ENCODE assay signal across 8 cellular contexts in genomic region chr5:132495672-132496630, GRCh38. TPM values are rescaled to one million over a fixed set of nuclear protein-coding genes. Genes with fewer than 3 reads are reported as not detected.
DNase-seq lines count a peak whose midpoint lies in the region; ATAC-seq and TF ChIP-seq lines count a peak whose summit lies in the region.

No MANE protein-coding gene starts in this region.

- H3K4me1 ChIP-seq in CD8-positive, alpha-beta T cell (ENCODE audit: insufficient read depth, low read length) = peaks cover 71% of the 10 kb centered on the region

- no peak for TF ChIP-seq CTCF in CD8-positive, alpha-beta T cell (IDR thresholded peaks at IDR 0.05)
- TF ChIP-seq CTCF in endothelial cell (IDR thresholded peaks at IDR 0.05; ENCODE audit: unreplicated experiment) (no peak), mesothelial cell of epicardium (IDR thresholded peaks at IDR 0.05; ENCODE audit: unreplicated experiment) (no peak)

- no peaks in the 10 kb centered on the region for H3K9me3 Mint-ChIP-seq in CD8-positive, alpha-beta T cell
- no peaks in the 10 kb centered on the region for H3K9me3 Mint-ChIP-seq in endothelial cell (ENCODE audit: unreplicated experiment)
- no peaks in the 10 kb centered on the region for H3K9me3 Mint-ChIP-seq in mesothelial cell of epicardium

- ATAC-seq in CD8-positive, alpha-beta T cell = peak; percentile 69
- peak; percentile 18 for ATAC-seq in GM19468 (IDR thresholded peaks at IDR 0.05; ENCODE audit: extremely low read depth, unreplicated experiment)

- no peaks in the 10 kb centered on the region for H3K36me3 ChIP-seq in CD8-positive, alpha-beta T cell (ENCODE audit: insufficient read depth, low read length)

- no peaks in the 10 kb centered on the region for H3K27me3 ChIP-seq in CD8-positive, alpha-beta T cell (ENCODE audit: insufficient read depth, low read length)

- peaks cover 2% of the 10 kb centered on the region for H3K36me3 Mint-ChIP-seq in CD8-positive, alpha-beta T cell
- H3K36me3 Mint-ChIP-seq in endothelial cell (ENCODE audit: low read depth, unreplicated experiment) (no peaks in the 10 kb centered on the region), mesothelial cell of epicardium (no peaks in the 10 kb centered on the region)

- peak overlapping the region; percentile 68 for H3K27ac ChIP-seq in CD8-positive, alpha-beta T cell (ENCODE audit: low read depth, low read length)

- peak overlapping the region; percentile 94 for H3K27ac Mint-ChIP-seq in CD8-positive, alpha-beta T cell
- H3K27ac Mint-ChIP-seq in endothelial cell (ENCODE audit: unreplicated experiment) = no peak overlapping the region
- H3K27ac Mint-ChIP-seq in mesothelial cell of epicardium = peak overlapping the region; percentile 96

- H3K4me3 Mint-ChIP-seq in CD8-positive, alpha-beta T cell = peak overlapping the region; percentile 97
- H3K4me3 Mint-ChIP-seq in endothelial cell (ENCODE audit: unreplicated experiment) (peak overlapping the region; percentile 91), mesothelial cell of epicardium (peak overlapping the region; percentile 83)

- H3K27me3 Mint-ChIP-seq in CD8-positive, alpha-beta T cell (ENCODE audit: low read depth) = no peaks in the 10 kb centered on the region
- peaks cover 2% of the 10 kb centered on the region for H3K27me3 Mint-ChIP-seq in endothelial cell (ENCODE audit: unreplicated experiment)
- no peaks in the 10 kb centered on the region for H3K27me3 Mint-ChIP-seq in mesothelial cell of epicardium (ENCODE audit: low read depth)

- intact Hi-C loops in CD8-positive, alpha-beta T cell (cut with DNase I, micrococcal nuclease) = loop anchor here (1.0 to 10.0 kb wide), 6 partner anchors 39 to 861 kb away; partner anchors contain the start of genes RAD50 (in 1 of the 2), RAPGEF6 (in 1 of the 2) and SLC22A4 (in 1 of the 2)

- peaks cover 71% of the 10 kb centered on the region for H3K4me1 Mint-ChIP-seq in CD8-positive, alpha-beta T cell (ENCODE audit: low read depth)
- H3K4me1 Mint-ChIP-seq in endothelial cell (ENCODE audit: unreplicated experiment) (no peaks in the 10 kb centered on the region), mesothelial cell of epicardium (peaks cover 26% of the 10 kb centered on the region)

- peak; percentile 68 to 92 (median 83) for DNase-seq in CD8-positive, alpha-beta T cell
- DNase-seq in HT1080 (ENCODE audit: low read depth) (peak; percentile 86), NOMO-1 treated with dmso at 0.1 percent for 144 hours (lab: John Stamatoyannopoulos, UW; ENCODE audit: unreplicated experiment) (peak; percentile 97), endothelial cell (ENCODE audit: low spot score) (peak; percentile 43), mesothelial cell of epicardium (ENCODE audit: low spot score in 2 of 2, unreplicated experiment in 2 of 2) (peak; percentile 53 to 78)
- DNase-seq in activated CD8-positive, alpha-beta memory T cell treated with anti-CD3 and anti-CD28 coated beads, Interleukin-2, amount 50 U/mL, for 4 hours = peak; percentile 84
- DNase-seq in stimulated activated CD8-positive, alpha-beta memory T cell treated with anti-CD3 and anti-CD28 coated beads, Interleukin-2, amount 100 ng/mL, for 1 hour (ENCODE audit: low read depth in 2 of 2) = peak; percentile 58 to 73

- peak overlapping the region; percentile 67 for H3K4me3 ChIP-seq in CD8-positive, alpha-beta T cell (ENCODE audit: low read depth, low read length)

- CTCF ChIA-PET in CD8-positive, alpha-beta T cell (lab: Charles Lee) = interaction anchor here (0.9 to 12.7 kb wide), 17 partner anchors 9 to 126 kb away, joined by 3 to 425 read pairs (median 4); partner anchors contain the start of gene SLC22A5

- POLR2A ChIA-PET in CD8-positive, alpha-beta T cell (lab: Charles Lee) = interaction anchor here (0.6 to 4.2 kb wide), 31 partner anchors 9 to 202 kb away, joined by 3 to 65 read pairs (median 5); partner anchors contain the start of genes SLC22A4 and SLC22A5

- H3K9me3 ChIP-seq in CD8-positive, alpha-beta T cell (ENCODE audit: low read length) = no peaks in the 10 kb centered on the region

RNA-seq across cellular contexts. Expression of gene IRF1, which starts 5.4 kb away (rescaled TPM):
- 1,000 to 10,000 TPM; 1,214 to 1,250 TPM for total RNA-seq in CD8-positive, alpha-beta T cell
- 6.3 and 13.6 TPM in 2 replicates for total RNA-seq in HT1080 (2014; rRNA removed; shearing (Covaris generic))
- 15.1 and 18.1 TPM in 2 replicates for polyA plus RNA-seq in HT1080 (2015; cell fraction: cytosol; rRNA removed)
- polyA plus RNA-seq in HT1080 (2015; cell fraction: nucleus; rRNA removed) = 32.5 and 34.2 TPM in 2 replicates
- 7.1 TPM for total RNA-seq in endothelial cell (ENCODE audit: unreplicated experiment)
- 33.1 to 35.6 TPM (median 33.3 TPM) in 3 replicates for total RNA-seq in mesothelial cell of epicardium

RNA-seq across cellular contexts. Expression of gene IL5, which starts 47.4 kb away (rescaled TPM):
- not detected for total RNA-seq in CD8-positive, alpha-beta T cell
- not detected in 2 replicates for total RNA-seq in HT1080 (2014; rRNA removed; shearing (Covaris generic))
- polyA plus RNA-seq in HT1080 (2015; cell fraction: cytosol; rRNA removed) = not detected in 2 replicates
- not detected in 2 replicates for polyA plus RNA-seq in HT1080 (2015; cell fraction: nucleus; rRNA removed)
- total RNA-seq in endothelial cell (ENCODE audit: unreplicated experiment) = not detected
- not detected in 3 replicates for total RNA-seq in mesothelial cell of epicardium

Comparison
In these comparisons a context has a peak if more than half of its experiments do, and no peak if none do; other contexts are left out.
1. Peak in every context shown above with its lines: DNase-seq, ATAC-seq, H3K4me3 ChIP-seq and H3K27ac ChIP-seq.
2. DNase-seq: peak in every context shown above with its lines; median percentile 97 in NOMO-1 treated with dmso at 0.1 percent for 144 hours; 86 in HT1080; 84 in activated CD8-positive, alpha-beta memory T cell treated with anti-CD3 and anti-CD28 coated beads, Interleukin-2, amount 50 U/mL, for 4 hours; 83 in CD8-positive, alpha-beta T cell; 66 in mesothelial cell of epicardium; 66 in stimulated activated CD8-positive, alpha-beta memory T cell treated with anti-CD3 and anti-CD28 coated beads, Interleukin-2, amount 100 ng/mL, for 1 hour; 43 in endothelial cell.
3. RNA of gene IRF1, which starts 5.4 kb away (total RNA-seq): 1,214 to 1,250 TPM in CD8-positive, alpha-beta T cell; 33.1 to 35.6 TPM in mesothelial cell of epicardium, 6.3 to 13.6 TPM in HT1080 and 7.1 TPM in endothelial cell (single experiment); every median in the first group is over 10 times any median in the second.